Comparison of ENCODE assay signal across 12 cellular contexts in the genomic region with DNA sequence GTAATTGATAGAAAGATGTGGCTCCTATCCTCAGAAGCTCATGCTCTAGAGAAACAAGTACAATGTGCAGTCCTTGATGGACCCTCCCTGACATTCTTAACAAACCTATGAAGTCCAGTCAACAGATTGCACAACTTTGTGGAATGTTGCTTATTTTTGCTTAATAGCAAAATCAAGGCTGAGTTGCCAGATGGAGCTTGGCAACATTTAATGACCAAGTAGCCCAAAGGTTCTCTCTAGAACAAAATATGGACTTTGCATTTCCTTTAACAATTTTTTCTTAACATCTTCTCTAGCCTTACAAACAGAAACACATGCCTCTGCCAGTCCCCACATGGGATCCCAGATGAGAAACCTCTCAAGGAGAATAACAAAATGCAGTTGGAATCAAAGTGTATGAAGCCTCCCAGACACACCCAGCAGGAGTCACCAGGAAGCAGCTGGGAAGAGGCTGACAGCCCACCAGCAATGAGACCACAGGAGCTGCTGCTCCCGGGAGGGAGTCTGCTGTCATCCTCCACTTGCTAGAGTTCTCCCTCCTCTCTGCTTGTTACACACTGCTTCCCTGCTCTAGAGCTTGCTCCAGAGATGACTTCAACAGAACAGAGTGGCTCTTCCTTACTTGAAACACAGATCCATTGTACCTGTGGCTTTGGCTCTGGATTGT.
DNase-seq lines count a peak whose midpoint lies in the region; TF ChIP-seq lines count a peak whose summit lies in the region.
"Had no signal": no experiment of that assay in that cellular context is flagged by ENCODE, and none has a peak within 500 bp of the region (broad histone marks: within the 10 kb centered on the region; RNA-seq: fewer than 3 reads in every experiment).

No MANE protein-coding gene starts in this region.

- H3K4me3 ChIP-seq in AG09309 (ENCODE audit: control insufficient read depth, low read depth, low read length): no peak overlapping the region
- H3K4me3 ChIP-seq: skin epidermis had no signal

- DNase-seq in AG09309 (ENCODE audit: low read depth) (peak; percentile 18), NCI-H226 (peak; percentile 14), fibroblast of the conjunctiva (ENCODE audit: low read depth) (peak; percentile 53), myocyte (ENCODE audit: low read depth) (peak; percentile 13), foreskin melanocyte (no peak), amygdala (lab: John Stamatoyannopoulos, UW) (no peak)
- DNase-seq in activated CD4-positive, alpha-beta T cell treated with anti-CD3 and anti-CD28 coated beads for 4 hours: no peak
- DNase-seq in activated CD4-positive, CD25-positive, alpha-beta regulatory T cell treated with anti-CD3 and anti-CD28 coated beads, Interleukin-2, amount 50 U/mL, for 72 hours: no peak
- DNase-seq: activated naive CD4-positive, alpha-beta T cell treated with Interleukin-2 at 50 U/mL for 16 hours; MM.1S; NCI-H2227 treated with DMSO at 0.1 percent for 48 hours had no signal

- TF ChIP-seq CTCF in AG09309 (IDR thresholded peaks at IDR 0.05; ENCODE audit: control insufficient read depth, insufficient read depth, low read depth, low read length, missing control alignments): no peak

Comparison
In these comparisons a context has a peak if more than half of its experiments do, and no peak if none do; other contexts are left out.
1. DNase-seq: peak in AG09309 (single experiment), NCI-H226 (single experiment), fibroblast of the conjunctiva (single experiment) and myocyte (single experiment); none in activated CD4-positive, alpha-beta T cell treated with anti-CD3 and anti-CD28 coated beads for 4 hours (0 of 2), foreskin melanocyte (single experiment), amygdala (0 of 56) and activated CD4-positive, CD25-positive, alpha-beta regulatory T cell treated with anti-CD3 and anti-CD28 coated beads, Interleukin-2, amount 50 U/mL, for 72 hours (single experiment).